Comparison of ENCODE assay signal across 1 cellular context in the genomic region with DNA sequence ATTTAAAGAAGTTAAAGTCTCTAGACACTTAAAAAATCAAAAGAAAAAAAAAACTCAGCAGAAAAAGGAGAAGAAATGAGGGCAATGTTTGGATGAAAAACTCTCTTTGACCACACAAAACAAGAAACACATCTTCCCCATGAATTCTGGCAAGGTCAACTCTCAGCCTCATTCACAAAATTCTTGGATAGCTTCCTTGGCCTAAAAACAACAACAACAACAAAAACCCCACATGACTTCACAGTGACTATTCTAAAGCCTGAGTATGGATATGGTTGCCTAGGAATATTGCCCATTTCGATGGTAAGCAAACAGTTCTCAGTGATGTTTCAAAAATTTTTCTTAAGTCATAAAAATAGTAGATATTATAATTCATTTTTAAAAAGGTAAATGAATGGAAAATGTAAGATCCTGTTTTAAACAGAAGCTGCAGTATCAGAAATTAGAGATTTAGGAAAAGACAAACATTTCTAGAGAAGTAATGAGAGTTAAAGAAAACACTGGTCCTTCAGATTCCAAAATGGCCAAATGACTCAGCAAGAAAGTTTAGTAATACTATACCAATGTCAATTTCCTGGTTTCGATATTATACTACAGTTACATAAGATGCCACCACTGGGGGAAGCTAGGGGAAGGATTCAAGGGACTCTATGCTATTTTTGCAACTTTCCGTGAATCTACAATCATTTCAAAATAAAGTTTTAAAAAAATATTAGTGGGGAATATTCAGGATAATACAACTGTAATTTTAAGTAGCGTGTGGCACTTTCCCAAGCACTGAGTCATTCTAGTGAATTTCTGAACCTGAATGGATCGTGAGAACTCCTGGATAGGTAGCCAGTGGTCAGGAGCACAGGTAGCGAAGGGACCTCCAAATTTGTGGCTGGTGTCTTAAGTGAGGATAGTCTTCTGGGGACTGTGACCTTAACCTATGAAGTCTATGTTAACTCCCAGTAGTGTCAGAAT.
TF ChIP-seq lines count a peak whose summit lies in the region.

No MANE protein-coding gene starts in this region.

TF ChIP-seq in WTC11, 78 proteins besides CTCF, POLR2A, EP300 and RAD21 (continued from another document):
- TF ChIP-seq E2F5 (CRISPR knock-in tag; IDR thresholded peaks at IDR 0.05), result no peak
- no peak for TF ChIP-seq PRRX2 (CRISPR knock-in tag; IDR thresholded peaks at IDR 0.05)
- TF ChIP-seq NR2C2 (CRISPR knock-in tag; IDR thresholded peaks at IDR 0.05), result no peak
- no peak for TF ChIP-seq SP1 (CRISPR knock-in tag; conservative IDR thresholded peaks at IDR 0.05)
- TF ChIP-seq JUN (CRISPR knock-in tag; IDR thresholded peaks at IDR 0.05), result no peak
- no peak for TF ChIP-seq ZNF317 (CRISPR knock-in tag; IDR thresholded peaks at IDR 0.05; ENCODE audit: borderline replicate concordance, low read depth)
- no peak for TF ChIP-seq ZBTB21 (CRISPR knock-in tag; IDR thresholded peaks at IDR 0.05; ENCODE audit: borderline replicate concordance)
